8 cellular contexts compared by ENCODE assay signal in the genomic region with DNA sequence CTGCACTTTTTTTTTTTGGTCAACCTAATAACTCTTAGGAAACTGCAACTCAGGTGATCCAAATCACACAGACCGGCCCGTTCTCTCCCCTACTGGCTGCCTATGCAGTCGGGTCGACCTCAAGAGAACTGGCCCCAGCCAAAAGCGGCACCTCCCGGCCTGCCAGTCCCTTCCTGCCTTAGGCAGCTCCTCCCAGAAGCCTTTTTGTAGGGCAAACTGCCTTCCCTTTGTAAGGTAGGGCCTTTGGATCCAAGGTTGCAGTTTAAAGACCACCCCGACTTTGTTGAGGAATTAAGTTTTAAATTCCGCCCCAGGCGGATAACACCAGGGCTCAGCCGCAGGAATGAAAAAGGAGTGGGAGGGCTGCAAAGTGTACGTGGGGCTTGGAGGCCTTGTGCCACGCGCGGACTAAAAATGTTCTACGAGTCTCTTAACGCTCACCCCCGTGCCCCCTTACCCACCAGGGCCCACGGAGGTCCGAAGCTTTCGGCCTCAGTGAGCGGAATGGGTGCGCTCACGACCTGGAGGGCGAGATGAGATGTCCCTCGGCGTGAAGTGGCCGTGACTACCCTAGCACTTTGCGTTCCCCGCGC. TPM values are rescaled to one million over a fixed set of nuclear protein-coding genes. Genes with fewer than 3 reads are reported as not detected.
DNase-seq lines count a peak whose midpoint lies in the region; ATAC-seq, FAIRE-seq and TF ChIP-seq lines count a peak whose summit lies in the region.

No MANE protein-coding gene starts in this region.

- FAIRE-seq in GM12892 (lab: Jason Lieb, UNC) (peak; percentile 38), pancreas (lab: Jason Lieb, UNC) (no peak), frontal cortex (lab: Jason Lieb, UNC) (no peak)

- H3K36me3 ChIP-seq in pancreas, result peaks cover 0 to 26% (median 3%) of the 10 kb centered on the region in 3 donors

- H3K4me1 Mint-ChIP-seq in IgD-negative memory B cell, result peaks cover 13 to 19% (median 15%) of the 10 kb centered on the region in 3 donors
- peaks cover 39% of the 10 kb centered on the region for H3K4me1 Mint-ChIP-seq in activated CD8-positive, alpha-beta T cell treated with anti-CD3 and anti-CD28 coated beads, Interleukin-2, amount 10 ng/mL, durations not matched to agents 7 days and 5 days (ENCODE audit: low read depth)

- WGBS in pancreas, 2 donors, result 2% methylated on average over 30 of the region's 30 CpGs

- POLR2A ChIA-PET in activated CD8-positive, alpha-beta T cell treated with anti-CD3 and anti-CD28 coated beads, Interleukin-2, amount 10 ng/mL, durations not matched to agents 7 days and 5 days (lab: Charles Lee), result interaction anchor here (0.5 to 2.4 kb wide), 12 partner anchors 8 to 925 kb away, joined by 3 to 20 read pairs (median 3); a partner anchor contains a TSS

- TF ChIP-seq POLR2A in GM12892 (IDR thresholded peaks at IDR 0.05; ENCODE audit: low read depth, low read length), result no peak

- H3K4me3 ChIP-seq in foreskin fibroblast (ENCODE audit: low read depth in 1 of 2, low read length in 2 of 2) (peak overlapping the region; percentile 74 to 75), pancreas (peak overlapping the region; percentile 68 to 99 (median 94))

- H3K27me3 ChIP-seq in pancreas, result no peaks in the 10 kb centered on the region

- H3K27ac ChIP-seq in pancreas, result no peak overlapping the region

- H3K27ac Mint-ChIP-seq in IgD-negative memory B cell, result peak overlapping the region; percentile 46 to 86 (median 67)
- H3K27ac Mint-ChIP-seq in activated CD8-positive, alpha-beta T cell treated with anti-CD3 and anti-CD28 coated beads, Interleukin-2, amount 10 ng/mL, durations not matched to agents 7 days and 5 days, result peak overlapping the region; percentile 82

- H3K9me3 ChIP-seq in pancreas, result no peaks in the 10 kb centered on the region

- TF ChIP-seq CTCF in foreskin fibroblast (IDR thresholded peaks at IDR 0.05; ENCODE audit: low read depth, low read length), result no peak
- TF ChIP-seq CTCF in pancreas (IDR thresholded peaks at IDR 0.05), result no peak

- no peaks in the 10 kb centered on the region for H3K9me3 Mint-ChIP-seq in IgD-negative memory B cell
- no peaks in the 10 kb centered on the region for H3K9me3 Mint-ChIP-seq in activated CD8-positive, alpha-beta T cell treated with anti-CD3 and anti-CD28 coated beads, Interleukin-2, amount 10 ng/mL, durations not matched to agents 7 days and 5 days (ENCODE audit: insufficient read depth)

- DNase-seq in GM12892 (ENCODE audit: insufficient read length), result no peak
- peak; percentile 32 for DNase-seq in activated CD8-positive, alpha-beta T cell treated with anti-CD3 and anti-CD28 coated beads, Interleukin-2, amount 10 ng/mL, durations not matched to agents 7 days and 5 days
- DNase-seq in foreskin fibroblast, result peak in 1 of 2 donors; percentile 69
- peak in 2 of 6 donors; percentile 23 to 42 for DNase-seq in pancreas
- DNase-seq in inferior parietal cortex (ENCODE audit: extremely low spot score), result no peak
- no peak for DNase-seq in frontal cortex (ENCODE audit: low spot score in 2 of 2)

- intact Hi-C loops in pancreas (cut with DNase I), result no loop called here

- CTCF ChIA-PET in activated CD8-positive, alpha-beta T cell treated with anti-CD3 and anti-CD28 coated beads, Interleukin-2, amount 10 ng/mL, durations not matched to agents 7 days and 5 days (lab: Charles Lee), result interaction anchor here (0.6 to 1.3 kb wide), 5 partner anchors 53 to 343 kb away, joined by 3 to 10 read pairs (median 3); no protein-coding TSS in a partner anchor

- H3K4me1 ChIP-seq in pancreas, result peaks cover 6 to 10% (median 10%) of the 10 kb centered on the region in 3 donors

- H3K36me3 Mint-ChIP-seq in IgD-negative memory B cell, result no peaks in the 10 kb centered on the region
- peaks cover 43% of the 10 kb centered on the region for H3K36me3 Mint-ChIP-seq in activated CD8-positive, alpha-beta T cell treated with anti-CD3 and anti-CD28 coated beads, Interleukin-2, amount 10 ng/mL, durations not matched to agents 7 days and 5 days (ENCODE audit: low read depth)

- H3K4me3 Mint-ChIP-seq in IgD-negative memory B cell, result peak overlapping the region; percentile 84 to 96 (median 92)
- H3K4me3 Mint-ChIP-seq in activated CD8-positive, alpha-beta T cell treated with anti-CD3 and anti-CD28 coated beads, Interleukin-2, amount 10 ng/mL, durations not matched to agents 7 days and 5 days, result peak overlapping the region; percentile 91

- no peak for ATAC-seq in activated CD8-positive, alpha-beta T cell treated with anti-CD3 and anti-CD28 coated beads, Interleukin-2, amount 10 ng/mL, durations not matched to agents 7 days and 5 days
- peak in 3 of 4 donors; percentile 7 to 31 (median 16) for ATAC-seq in pancreas
- ATAC-seq in HG02870 (IDR thresholded peaks at IDR 0.05; ENCODE audit: unreplicated experiment), result no peak

- H3K27me3 Mint-ChIP-seq in IgD-negative memory B cell, result no peaks in the 10 kb centered on the region
- H3K27me3 Mint-ChIP-seq in activated CD8-positive, alpha-beta T cell treated with anti-CD3 and anti-CD28 coated beads, Interleukin-2, amount 10 ng/mL, durations not matched to agents 7 days and 5 days (ENCODE audit: low read depth), result no peaks in the 10 kb centered on the region

RNA-seq across cellular contexts. Expression of a gene that starts 0.6 kb away (rescaled TPM):
- polyA plus RNA-seq in GM12892 (2012; ENCODE audit: missing spikeins), result 16.3 TPM
- polyA plus RNA-seq in IgD-negative memory B cell, result 14.3 TPM
- total RNA-seq in activated CD8-positive, alpha-beta T cell treated with anti-CD3 and anti-CD28 coated beads, Interleukin-2, amount 10 ng/mL, durations not matched to agents 7 days and 5 days, result 10 to 100 TPM; 20.4 to 23.3 TPM
- 1 to 10 TPM; 5.6 to 9.5 (median 7.5) TPM for total RNA-seq in pancreas
- 10 to 100 TPM; 10.2 to 11.4 TPM for polyA plus RNA-seq in pancreas
- 34.2 TPM for total RNA-seq in frontal cortex

RNA-seq across cellular contexts. Expression of a gene that starts 56.7 kb away (rescaled TPM):
- polyA plus RNA-seq in GM12892 (2012; ENCODE audit: missing spikeins), result 15.6 TPM
- 9.8 TPM for polyA plus RNA-seq in IgD-negative memory B cell
- 10 to 100 TPM; 31.5 to 37.8 TPM for total RNA-seq in activated CD8-positive, alpha-beta T cell treated with anti-CD3 and anti-CD28 coated beads, Interleukin-2, amount 10 ng/mL, durations not matched to agents 7 days and 5 days
- 10 to 100 TPM in 5 of 6 donors, 1 to 10 TPM in 1; 8.5 to 25.8 (median 14.1) TPM for total RNA-seq in pancreas
- 1 to 10 TPM; 9.0 to 9.9 TPM for polyA plus RNA-seq in pancreas
- total RNA-seq in frontal cortex, result 53.4 TPM

Comparison
In these comparisons a context has a peak if more than half of its experiments do, and no peak if none do; other contexts are left out.
1. ATAC-seq: peak in pancreas (3 of 4); none in activated CD8-positive, alpha-beta T cell treated with anti-CD3 and anti-CD28 coated beads, Interleukin-2, amount 10 ng/mL, durations not matched to agents 7 days and 5 days (single experiment) and HG02870 (single experiment).